ENCODE assay signal across 10 cellular contexts in the genomic region with DNA sequence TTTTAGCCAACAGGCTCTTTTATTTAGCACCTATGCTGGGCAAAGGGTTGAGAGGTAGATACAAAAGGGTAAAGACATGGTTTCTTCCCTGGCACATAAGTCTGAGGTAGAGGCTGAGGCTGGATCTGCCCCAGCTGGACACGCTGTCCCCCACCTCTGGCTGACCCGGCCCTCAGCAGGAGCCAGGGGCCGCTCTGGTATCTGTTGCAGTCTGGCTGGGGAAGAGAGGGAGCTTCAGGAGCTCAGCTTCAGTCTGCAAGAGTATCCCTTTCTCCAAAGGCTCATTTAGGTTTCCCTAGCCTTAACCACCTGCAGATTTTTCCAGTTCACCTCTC. TPM values are rescaled to one million over a fixed set of nuclear protein-coding genes. Genes with fewer than 3 reads are reported as not detected.
DNase-seq lines count a peak whose midpoint lies in the region; ATAC-seq lines count a peak whose summit lies in the region.
"Had no signal": no experiment of that assay in that cellular context is flagged by ENCODE, and none has a peak within 500 bp of the region (broad histone marks: within the 10 kb centered on the region; RNA-seq: fewer than 3 reads in every experiment).

No MANE protein-coding gene starts in this region.

- peaks cover 20% of the 10 kb centered on the region for H3K27me3 Mint-ChIP-seq in stimulated activated naive CD8-positive, alpha-beta T cell treated with anti-CD3 and anti-CD28 coated beads, Interleukin-15, amount 100 ng/mL, for 72 hours

- no peaks in the 10 kb centered on the region for H3K9me3 Mint-ChIP-seq in stimulated activated naive CD8-positive, alpha-beta T cell treated with anti-CD3 and anti-CD28 coated beads, Interleukin-15, amount 100 ng/mL, for 72 hours

- H3K27ac ChIP-seq in angular gyrus (ENCODE audit: low read depth, low read length) = peak overlapping the region; percentile 9

- no peak for DNase-seq in stimulated activated naive CD8-positive, alpha-beta T cell treated with anti-CD3 and anti-CD28 coated beads, Interleukin-15, amount 100 ng/mL, for 72 hours
- no peak for DNase-seq in stimulated activated naive CD8-positive, alpha-beta T cell treated with anti-CD3 and anti-CD28 coated beads, Interleukin-15, Interleukin-2, amounts not matched to agents 100 U/mL and 50 U/mL, for 24 hours
- DNase-seq in mesenteric fat pad (ENCODE audit: low spot score) (peak; percentile 45), occipital lobe (lab: John Stamatoyannopoulos, UW) (no peak), NCI-H69 (lab: John Stamatoyannopoulos, UW) (no peak)
- DNase-seq: NCI-H446 had no signal

- peaks cover 34% of the 10 kb centered on the region for H3K4me1 Mint-ChIP-seq in stimulated activated naive CD8-positive, alpha-beta T cell treated with anti-CD3 and anti-CD28 coated beads, Interleukin-15, amount 100 ng/mL, for 72 hours

- peak overlapping the region; percentile 74 to 86 for H3K4me3 Mint-ChIP-seq in stimulated activated naive CD8-positive, alpha-beta T cell treated with anti-CD3 and anti-CD28 coated beads, Interleukin-15, amount 100 ng/mL, for 72 hours

- peak overlapping the region in 1 of 2 donors; percentile 95 for H3K27ac Mint-ChIP-seq in stimulated activated naive CD8-positive, alpha-beta T cell treated with anti-CD3 and anti-CD28 coated beads, Interleukin-15, amount 100 ng/mL, for 72 hours

- no peak for ATAC-seq in stimulated activated naive CD8-positive, alpha-beta T cell treated with anti-CD3 and anti-CD28 coated beads, Interleukin-15, amount 100 ng/mL, for 72 hours
- ATAC-seq in stimulated activated naive CD8-positive, alpha-beta T cell treated with anti-CD3 and anti-CD28 coated beads, Interleukin-15, Interleukin-2, amounts not matched to agents 100 U/mL and 50 U/mL, for 24 hours = no peak
- ATAC-seq in HG02759 (IDR thresholded peaks at IDR 0.05; ENCODE audit: unreplicated experiment) (no peak), HG03108 (IDR thresholded peaks at IDR 0.05; ENCODE audit: unreplicated experiment) (no peak)

RNA-seq across cellular contexts. Expression of gene BLACAT1, which starts 14.2 kb away (rescaled TPM):
- total RNA-seq in mesenteric fat pad (not detected), occipital lobe (0.94 TPM)
- total RNA-seq: LHCN-M2 had no signal

RNA-seq across cellular contexts. Expression of gene LEMD1, which starts 19.8 kb away (rescaled TPM):
- not detected for total RNA-seq in mesenteric fat pad
- 6.9 TPM for total RNA-seq in occipital lobe
- total RNA-seq: LHCN-M2 had no signal
